In the genomic region with DNA sequence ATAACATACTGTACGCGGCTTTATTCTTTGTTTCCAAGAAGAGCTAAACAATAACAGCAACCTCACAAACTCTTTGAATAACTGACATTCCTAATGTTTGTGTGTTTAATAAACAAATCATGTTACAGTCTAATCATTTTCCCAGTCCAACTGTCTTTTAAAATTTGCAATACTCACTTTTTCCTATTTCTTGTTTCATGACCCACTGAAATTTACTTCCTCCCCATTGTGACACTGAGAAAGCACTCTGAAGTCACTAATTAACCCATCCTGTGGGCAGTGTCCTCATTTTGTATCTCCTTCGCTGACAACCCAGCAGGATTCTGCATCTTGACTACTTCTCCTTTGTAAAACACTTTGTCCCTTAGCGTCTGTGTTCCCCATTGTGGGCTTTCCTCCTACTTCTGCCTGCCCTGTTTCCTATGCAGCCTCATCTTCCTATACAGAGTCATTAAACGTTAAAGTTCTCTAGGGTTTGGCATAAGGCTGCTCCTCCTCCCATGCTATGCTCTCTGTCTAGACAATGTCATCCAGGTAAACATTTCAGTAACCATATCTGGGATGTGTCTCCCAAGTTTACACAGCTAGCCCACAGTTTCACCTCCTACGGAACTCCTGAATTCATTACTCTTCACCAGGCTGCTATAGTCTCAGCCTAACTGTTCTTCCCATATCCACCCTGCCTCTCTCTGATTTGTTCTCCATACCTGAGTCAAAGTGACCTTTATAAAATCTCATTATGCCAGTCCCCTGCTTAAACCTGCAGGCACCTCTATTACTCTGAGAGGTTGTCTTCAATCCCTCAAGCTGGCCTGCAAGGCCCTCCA, we compare ENCODE assay signal across 13 cellular contexts.
DNase-seq lines count a peak whose midpoint lies in the region; ATAC-seq and TF ChIP-seq lines count a peak whose summit lies in the region.
"Had no signal": no experiment of that assay in that cellular context is flagged by ENCODE, and none has a peak within 500 bp of the region (broad histone marks: within the 10 kb centered on the region; RNA-seq: fewer than 3 reads in every experiment).

No MANE protein-coding gene starts in this region.

- no peaks in the 10 kb centered on the region for H3K9me3 Mint-ChIP-seq in osteocyte (ENCODE audit: unreplicated experiment)
- no peaks in the 10 kb centered on the region for H3K9me3 Mint-ChIP-seq in type B pancreatic cell
- no peaks in the 10 kb centered on the region for H3K9me3 Mint-ChIP-seq in activated CD4-positive, alpha-beta T cell treated with anti-CD3 and anti-CD28 coated beads, Interleukin-2, amount 10 ng/mL, durations not matched to agents 24 days and 14 days

- peak overlapping the region; percentile 65 for H3K27ac Mint-ChIP-seq in osteocyte (ENCODE audit: unreplicated experiment)
- no peak overlapping the region for H3K27ac Mint-ChIP-seq in type B pancreatic cell
- no peak overlapping the region for H3K27ac Mint-ChIP-seq in activated CD4-positive, alpha-beta T cell treated with anti-CD3 and anti-CD28 coated beads, Interleukin-2, amount 10 ng/mL, durations not matched to agents 24 days and 14 days
- H3K27ac Mint-ChIP-seq: activated CD8-positive, alpha-beta memory T cell treated with anti-CD3 and anti-CD28 coated beads, Interleukin-2, amount 10 ng/mL, durations not matched to agents 7 days and 5 days; progenitor cell of endocrine pancreas had no signal

- intact Hi-C loops in activated CD4-positive, alpha-beta T cell treated with anti-CD3 and anti-CD28 coated beads, Interleukin-2, amount 10 ng/mL, durations not matched to agents 24 days and 14 days (cut with micrococcal nuclease): no loop called here

- peaks cover 77% of the 10 kb centered on the region for H3K4me1 Mint-ChIP-seq in osteocyte (ENCODE audit: unreplicated experiment)
- H3K4me1 Mint-ChIP-seq in type B pancreatic cell (ENCODE audit: unreplicated experiment): peaks cover 27% of the 10 kb centered on the region
- peaks cover 2% of the 10 kb centered on the region for H3K4me1 Mint-ChIP-seq in activated CD4-positive, alpha-beta T cell treated with anti-CD3 and anti-CD28 coated beads, Interleukin-2, amount 10 ng/mL, durations not matched to agents 24 days and 14 days
- H3K4me1 Mint-ChIP-seq: activated CD8-positive, alpha-beta memory T cell treated with anti-CD3 and anti-CD28 coated beads, Interleukin-2, amount 10 ng/mL, durations not matched to agents 7 days and 5 days had no signal

- H3K36me3 Mint-ChIP-seq in osteocyte (ENCODE audit: unreplicated experiment) (no peaks in the 10 kb centered on the region), type B pancreatic cell (peaks cover 6% of the 10 kb centered on the region)
- no peaks in the 10 kb centered on the region for H3K36me3 Mint-ChIP-seq in activated CD4-positive, alpha-beta T cell treated with anti-CD3 and anti-CD28 coated beads, Interleukin-2, amount 10 ng/mL, durations not matched to agents 24 days and 14 days (ENCODE audit: low read depth)
- H3K36me3 Mint-ChIP-seq: activated CD8-positive, alpha-beta memory T cell treated with anti-CD3 and anti-CD28 coated beads, Interleukin-2, amount 10 ng/mL, durations not matched to agents 7 days and 5 days had no signal

- TF ChIP-seq CTCF in osteocyte (IDR thresholded peaks at IDR 0.05): no peak
- TF ChIP-seq CTCF in type B pancreatic cell (conservative IDR thresholded peaks at IDR 0.05): no peak

- DNase-seq in GDM1 (lab: John Stamatoyannopoulos, UW) (peak; percentile 43), NCI-H69 (lab: John Stamatoyannopoulos, UW) (peak; percentile 54), epithelial cell of prostate (ENCODE audit: low read depth, low spot score) (no peak), osteocyte (ENCODE audit: extremely low spot score, unreplicated experiment) (no peak), NCI-H1694 treated with DMSO at 0.1 percent for 48 hours (lab: John Stamatoyannopoulos, UW) (no peak), type B pancreatic cell (ENCODE audit: extremely low spot score, unreplicated experiment) (no peak)
- DNase-seq in activated CD4-positive, alpha-beta T cell treated with anti-CD3 and anti-CD28 coated beads, Interleukin-2, amount 10 ng/mL, durations not matched to agents 24 days and 14 days: no peak
- DNase-seq: activated CD8-positive, alpha-beta memory T cell treated with anti-CD3 and anti-CD28 coated beads, Interleukin-2, amount 10 ng/mL, durations not matched to agents 7 days and 5 days; KG1; NCI-H446 treated with DMSO at 0.1 percent for 48 hours; T-helper 2 cell had no signal

- H3K4me3 Mint-ChIP-seq in osteocyte (ENCODE audit: unreplicated experiment) (no peak overlapping the region), type B pancreatic cell (no peak overlapping the region)
- H3K4me3 Mint-ChIP-seq in activated CD4-positive, alpha-beta T cell treated with anti-CD3 and anti-CD28 coated beads, Interleukin-2, amount 10 ng/mL, durations not matched to agents 24 days and 14 days: no peak overlapping the region
- H3K4me3 Mint-ChIP-seq: activated CD8-positive, alpha-beta memory T cell treated with anti-CD3 and anti-CD28 coated beads, Interleukin-2, amount 10 ng/mL, durations not matched to agents 7 days and 5 days had no signal

- no peaks in the 10 kb centered on the region for H3K27me3 Mint-ChIP-seq in osteocyte (ENCODE audit: unreplicated experiment)
- H3K27me3 Mint-ChIP-seq in type B pancreatic cell: no peaks in the 10 kb centered on the region
- H3K27me3 Mint-ChIP-seq in activated CD4-positive, alpha-beta T cell treated with anti-CD3 and anti-CD28 coated beads, Interleukin-2, amount 10 ng/mL, durations not matched to agents 24 days and 14 days: peaks cover 10% of the 10 kb centered on the region

- peak overlapping the region; percentile 22 for H3K27ac ChIP-seq in epithelial cell of prostate

- no peak for ATAC-seq in GM21619 (IDR thresholded peaks at IDR 0.05; ENCODE audit: unreplicated experiment)
- ATAC-seq: activated CD8-positive, alpha-beta memory T cell treated with anti-CD3 and anti-CD28 coated beads, Interleukin-2, amount 10 ng/mL, durations not matched to agents 7 days and 5 days had no signal

Comparison
In these comparisons a context has a peak if more than half of its experiments do, and no peak if none do; other contexts are left out.
1. DNase-seq: peak in GDM1 (single experiment) and NCI-H69 (single experiment); none in epithelial cell of prostate (single experiment), osteocyte (single experiment), NCI-H1694 treated with DMSO at 0.1 percent for 48 hours (single experiment), type B pancreatic cell (single experiment) and activated CD4-positive, alpha-beta T cell treated with anti-CD3 and anti-CD28 coated beads, Interleukin-2, amount 10 ng/mL, durations not matched to agents 24 days and 14 days (single experiment).